3 cellular contexts compared by ENCODE assay signal in the genomic region with DNA sequence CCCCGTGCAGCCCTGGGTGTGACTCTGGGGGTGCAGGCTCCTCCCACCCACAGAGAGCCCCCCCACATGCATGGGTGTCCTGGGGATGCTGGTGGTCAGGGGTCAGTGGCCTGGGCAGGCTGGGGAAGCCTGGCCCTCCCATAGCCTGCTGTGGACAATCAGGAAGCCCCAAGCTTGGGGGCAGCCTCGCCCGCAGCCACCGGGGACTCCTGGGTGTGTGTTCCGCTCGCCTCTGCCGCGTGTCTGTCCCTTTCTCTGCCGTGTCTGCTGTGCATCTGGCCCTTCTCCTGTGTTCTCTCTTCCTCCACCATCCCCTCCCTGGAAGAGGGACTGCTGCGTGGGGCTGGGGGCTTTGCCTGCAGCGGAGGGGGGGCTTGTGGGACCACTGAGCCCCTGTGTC.
TF ChIP-seq lines count a peak whose summit lies in the region.

No MANE protein-coding gene starts in this region.

TF ChIP-seq in HEK293, 187 proteins besides CTCF, POLR2A, EP300 and RAD21:
- TF ChIP-seq ZNF2 (tag by site-specific recombination; IDR thresholded peaks at IDR 0.05) (no peak), KLF8 (tag by site-specific recombination; IDR thresholded peaks at IDR 0.05) (peak; percentile 78), ZNF266 (tag by site-specific recombination; IDR thresholded peaks at IDR 0.05; ENCODE audit: low read depth) (no peak), GLIS2 (tag by site-specific recombination; IDR thresholded peaks at IDR 0.05) (peak; percentile 81)
- TF ChIP-seq, protein P1, sequence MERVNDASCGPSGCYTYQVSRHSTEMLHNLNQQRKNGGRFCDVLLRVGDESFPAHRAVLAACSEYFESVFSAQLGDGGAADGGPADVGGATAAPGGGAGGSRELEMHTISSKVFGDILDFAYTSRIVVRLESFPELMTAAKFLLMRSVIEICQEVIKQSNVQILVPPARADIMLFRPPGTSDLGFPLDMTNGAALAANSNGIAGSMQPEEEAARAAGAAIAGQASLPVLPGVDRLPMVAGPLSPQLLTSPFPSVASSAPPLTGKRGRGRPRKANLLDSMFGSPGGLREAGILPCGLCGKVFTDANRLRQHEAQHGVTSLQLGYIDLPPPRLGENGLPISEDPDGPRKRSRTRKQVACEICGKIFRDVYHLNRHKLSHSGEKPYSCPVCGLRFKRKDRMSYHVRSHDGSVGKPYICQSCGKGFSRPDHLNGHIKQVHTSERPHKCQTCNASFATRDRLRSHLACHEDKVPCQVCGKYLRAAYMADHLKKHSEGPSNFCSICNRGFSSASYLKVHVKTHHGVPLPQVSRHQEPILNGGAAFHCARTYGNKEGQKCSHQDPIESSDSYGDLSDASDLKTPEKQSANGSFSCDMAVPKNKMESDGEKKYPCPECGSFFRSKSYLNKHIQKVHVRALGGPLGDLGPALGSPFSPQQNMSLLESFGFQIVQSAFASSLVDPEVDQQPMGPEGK (tag by site-specific recombination; IDR thresholded peaks at IDR 0.05): 0 out of 2 replicates have a peak, but pooled peaks have one; percentile 10

TF ChIP-seq in WTC11, 78 proteins besides CTCF, POLR2A, EP300 and RAD21:
- TF ChIP-seq CDX4 (CRISPR knock-in tag; IDR thresholded peaks at IDR 0.05; ENCODE audit: borderline replicate concordance): no peak

TF ChIP-seq in H1, 55 proteins besides CTCF, POLR2A, EP300 and RAD21:
- TF ChIP-seq ATF2 (IDR thresholded peaks at IDR 0.05; ENCODE audit: low read length) (no peak), YY1 (IDR thresholded peaks at IDR 0.05; ENCODE audit: low read depth, low read length) (no peak), CEBPB (IDR thresholded peaks at IDR 0.05; ENCODE audit: low read depth, low read length) (no peak), JUN (IDR thresholded peaks at IDR 0.05; ENCODE audit: low read depth, low read length) (no peak), SIN3A (conservative IDR thresholded peaks at IDR 0.05 in 1 of 2, IDR thresholded peaks at IDR 0.05 in 1 of 2; ENCODE audit: low read depth in 1 of 2, low read length in 2 of 2) (no peak), POLR2AphosphoS5 (IDR thresholded peaks at IDR 0.05; ENCODE audit: low read depth, low read length) (no peak), SUZ12 (IDR thresholded peaks at IDR 0.05; ENCODE audit: low read length) (no peak), RXRA (IDR thresholded peaks at IDR 0.05; ENCODE audit: insufficient read depth, low read depth, low read length) (no peak), SIRT6 (IDR thresholded peaks at IDR 0.05; ENCODE audit: low read length) (no peak), SP4 (IDR thresholded peaks at IDR 0.05; ENCODE audit: low read length) (no peak), CREB1 (IDR thresholded peaks at IDR 0.05) (no peak), NRF1 (IDR thresholded peaks at IDR 0.05; ENCODE audit: low read depth, low read length) (no peak)
TF ChIP-seq in H1: peak in this region for 0.
